Comparison of ENCODE assay signal across 13 cellular contexts in the genomic region with DNA sequence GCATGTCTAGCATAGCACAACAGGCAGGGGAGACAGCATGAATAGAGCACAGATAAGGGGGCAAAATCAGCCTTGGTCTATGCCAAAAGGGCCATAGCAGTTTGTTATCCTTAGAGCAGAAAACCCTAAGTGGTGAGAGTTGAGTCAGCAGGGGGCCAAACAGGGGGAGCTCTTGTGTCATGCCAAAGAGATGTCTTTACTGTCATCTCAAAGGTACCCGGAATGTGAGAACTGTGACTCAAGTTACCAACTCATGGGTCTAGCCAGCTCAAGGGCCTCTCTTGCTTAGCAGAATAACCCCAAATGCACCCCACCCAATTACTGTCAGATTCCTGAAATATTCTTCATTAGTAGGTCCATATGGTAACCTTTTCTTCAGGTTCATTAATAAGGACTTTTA. TPM values are rescaled to one million over a fixed set of nuclear protein-coding genes. Genes with fewer than 3 reads are reported as not detected.
DNase-seq lines count a peak whose midpoint lies in the region; FAIRE-seq and TF ChIP-seq lines count a peak whose summit lies in the region.
"Had no signal": no experiment of that assay in that cellular context is flagged by ENCODE, and none has a peak within 500 bp of the region (broad histone marks: within the 10 kb centered on the region; RNA-seq: fewer than 3 reads in every experiment).

No MANE protein-coding gene starts in this region.

- POLR2A ChIA-PET in activated CD4-positive, alpha-beta memory T cell treated with anti-CD3 and anti-CD28 coated beads for 36 hours (lab: Charles Lee), result no interaction called here

- no peak overlapping the region for H2BK12ac ChIP-seq in mesenchymal stem cell (ENCODE audit: low read length in 2 of 2)

- H3K4me3 ChIP-seq in mesenchymal stem cell (ENCODE audit: insufficient read depth in 1 of 2, low read depth in 1 of 2, low read length in 2 of 2) (no peak overlapping the region), esophagus squamous epithelium (no peak overlapping the region)
- H3K4me3 ChIP-seq: lung, suprapubic skin had no signal

- no peak overlapping the region for H3K14ac ChIP-seq in mesenchymal stem cell (ENCODE audit: low read length in 2 of 2)

- no peak overlapping the region for H2BK5ac ChIP-seq in mesenchymal stem cell (ENCODE audit: low read depth, low read length, poor library complexity, severe bottlenecking)

- H3K4me2 ChIP-seq in mesenchymal stem cell (ENCODE audit: low read length, poor library complexity, severe bottlenecking), result no peak overlapping the region

- H3K4me3 Mint-ChIP-seq in activated CD4-positive, alpha-beta memory T cell treated with anti-CD3 and anti-CD28 coated beads for 36 hours, result no peak overlapping the region

- H3K9me3 Mint-ChIP-seq in activated CD4-positive, alpha-beta memory T cell treated with anti-CD3 and anti-CD28 coated beads for 36 hours, result no peaks in the 10 kb centered on the region

- intact Hi-C loops in activated CD4-positive, alpha-beta memory T cell treated with anti-CD3 and anti-CD28 coated beads for 36 hours (cut with micrococcal nuclease), result no loop called here
- intact Hi-C loops in esophagus squamous epithelium (cut with DNase I), result no loop called here

- no peak overlapping the region for H2BK15ac ChIP-seq in mesenchymal stem cell (ENCODE audit: low read depth, poor library complexity, severe bottlenecking)

- no peak overlapping the region for H3K27ac ChIP-seq in mesenchymal stem cell (ENCODE audit: low read length, poor library complexity, severe bottlenecking)
- no peak overlapping the region for H3K27ac ChIP-seq in esophagus squamous epithelium
- H3K27ac ChIP-seq: suprapubic skin had no signal

- H3K4ac ChIP-seq in mesenchymal stem cell (ENCODE audit: low read depth in 1 of 2, low read length in 2 of 2), result no peak overlapping the region

- DNase-seq in EH (ENCODE audit: low read depth) (peak; percentile 91), H54 (ENCODE audit: insufficient read length, low spot score) (peak; percentile 15), mesenchymal stem cell (peak; percentile 48), H4 (ENCODE audit: low spot score) (no peak), esophagus squamous epithelium (lab: John Stamatoyannopoulos, UW) (no peak), NOMO-1 (lab: John Stamatoyannopoulos, UW; ENCODE audit: unreplicated experiment in 2 of 2) (no peak), Ammon's horn (ENCODE audit: low spot score) (no peak)
- DNase-seq in activated CD4-positive, alpha-beta memory T cell treated with anti-CD3 and anti-CD28 coated beads for 36 hours, result peak; percentile 73
- DNase-seq: COR-L47, NCI-H2227 treated with DMSO at 0.1 percent for 48 hours, nucleus accumbens had no signal

- peaks cover 8% of the 10 kb centered on the region for H3K27me3 Mint-ChIP-seq in activated CD4-positive, alpha-beta memory T cell treated with anti-CD3 and anti-CD28 coated beads for 36 hours

- no peak overlapping the region for H2AK5ac ChIP-seq in mesenchymal stem cell (ENCODE audit: low read length, severe bottlenecking)

- no peaks in the 10 kb centered on the region for H3K36me3 Mint-ChIP-seq in activated CD4-positive, alpha-beta memory T cell treated with anti-CD3 and anti-CD28 coated beads for 36 hours

- no peak overlapping the region for H3K23ac ChIP-seq in mesenchymal stem cell (ENCODE audit: low read length in 2 of 2)

- no peaks in the 10 kb centered on the region for H3K4me1 Mint-ChIP-seq in activated CD4-positive, alpha-beta memory T cell treated with anti-CD3 and anti-CD28 coated beads for 36 hours (ENCODE audit: low read depth)

- FAIRE-seq in H54 (lab: Jason Lieb, UNC), result no peak

- H3K36me3 ChIP-seq in mesenchymal stem cell (ENCODE audit: control insufficient read depth in 1 of 2, insufficient read depth in 2 of 2, low read depth in 1 of 2, low read length in 2 of 2) (peaks cover 0 to 10% of the 10 kb centered on the region in 2 experiments), esophagus squamous epithelium (no peaks in the 10 kb centered on the region)
- H3K36me3 ChIP-seq: suprapubic skin had no signal

- H4K8ac ChIP-seq in mesenchymal stem cell (ENCODE audit: low read length), result no peak overlapping the region

- H2BK120ac ChIP-seq in mesenchymal stem cell (ENCODE audit: low read depth, low read length), result no peak overlapping the region

- H3K79me1 ChIP-seq in mesenchymal stem cell (replicated peaks; ENCODE audit: low read length, poor library complexity, severe bottlenecking), result peaks cover 25% of the 10 kb centered on the region

- H3K9me3 ChIP-seq in mesenchymal stem cell (ENCODE audit: control insufficient read depth, low read length) (no peaks in the 10 kb centered on the region), esophagus squamous epithelium (no peaks in the 10 kb centered on the region)
- H3K9me3 ChIP-seq: suprapubic skin had no signal

- H3K9ac ChIP-seq in mesenchymal stem cell (ENCODE audit: low read length), result no peak overlapping the region

- H3K27me3 ChIP-seq in mesenchymal stem cell (ENCODE audit: control insufficient read depth in 1 of 2, insufficient read depth in 1 of 2, low read length in 2 of 2), result no peaks in the 10 kb centered on the region
- H3K27me3 ChIP-seq in esophagus squamous epithelium, result peaks cover 0 to 63% (median 0%) of the 10 kb centered on the region in 4 donors

- no peak overlapping the region for H2AFZ ChIP-seq in mesenchymal stem cell (ENCODE audit: low read depth, low read length)

- H4K91ac ChIP-seq in mesenchymal stem cell (ENCODE audit: low read length), result no peak overlapping the region

- TF ChIP-seq POLR2A in H54 (IDR thresholded peaks at IDR 0.05; ENCODE audit: low read depth, low read length) (no peak), esophagus squamous epithelium (IDR thresholded peaks at IDR 0.05) (no peak)

- H3K18ac ChIP-seq in mesenchymal stem cell (ENCODE audit: low read depth in 1 of 2, low read length in 2 of 2), result no peak overlapping the region

- TF ChIP-seq CTCF in esophagus squamous epithelium (IDR thresholded peaks at IDR 0.05), result no peak

- 0% methylated on average over 1 of the region's 1 CpG for WGBS in mesenchymal stem cell
- 58 to 64% methylated on average over 1 of the region's 1 CpG for WGBS in esophagus squamous epithelium, 2 donors

- CTCF ChIA-PET in activated CD4-positive, alpha-beta memory T cell treated with anti-CD3 and anti-CD28 coated beads for 36 hours (lab: Charles Lee), result interaction anchor here (3.5 kb wide), 1 partner anchor 27 kb away, joined by 21 read pairs; no protein-coding TSS in a partner anchor

- H3K4me1 ChIP-seq in mesenchymal stem cell (ENCODE audit: control insufficient read depth, insufficient read depth, low read depth, low read length) (peaks cover 12% of the 10 kb centered on the region), esophagus squamous epithelium (no peaks in the 10 kb centered on the region)
- H3K4me1 ChIP-seq: suprapubic skin had no signal

- no peak overlapping the region for H3K27ac Mint-ChIP-seq in activated CD4-positive, alpha-beta memory T cell treated with anti-CD3 and anti-CD28 coated beads for 36 hours

RNA-seq across cellular contexts. Expression of a gene that starts 45.9 kb away (rescaled TPM):
- total RNA-seq in activated CD4-positive, alpha-beta memory T cell treated with anti-CD3 and anti-CD28 coated beads for 36 hours, result 100 to 1,000 TPM; 153 to 155 TPM
- polyA plus RNA-seq in mesenchymal stem cell (2013, experiment 1 of 2), result 102 TPM
- 96.9 TPM for polyA plus RNA-seq in mesenchymal stem cell (2013, experiment 2 of 2)
- 77.0 and 78.8 TPM in 2 replicates for total RNA-seq in H4 (2014; rRNA removed; shearing (Covaris generic))
- 10 to 100 TPM; 35.1 to 83.7 (median 64.1) TPM for total RNA-seq in esophagus squamous epithelium

Comparison
In these comparisons a context has a peak if more than half of its experiments do, and no peak if none do; other contexts are left out.
1. DNase-seq: peak in EH (single experiment), H54 (single experiment), activated CD4-positive, alpha-beta memory T cell treated with anti-CD3 and anti-CD28 coated beads for 36 hours (single experiment) and mesenchymal stem cell (single experiment); none in H4 (single experiment), esophagus squamous epithelium (single experiment), NOMO-1 (0 of 2) and Ammon's horn (single experiment).